ENCODE assay signal across 8 cellular contexts in genomic region chrX:14673764-14674163, GRCh38.
DNase-seq lines count a peak whose midpoint lies in the region; ATAC-seq and TF ChIP-seq lines count a peak whose summit lies in the region.

No MANE protein-coding gene starts in this region.

- ATAC-seq in GM19468 (IDR thresholded peaks at IDR 0.05; ENCODE audit: extremely low read depth, unreplicated experiment) (peak; percentile 80), HG03432 (IDR thresholded peaks at IDR 0.05; ENCODE audit: unreplicated experiment) (peak; percentile 96), SK-N-SH treated with all-trans-retinoic acid at 6 μM for 48 hours (peak; percentile 93), upper lobe of right lung (no peak)

- TF ChIP-seq POLR2A in stomach (IDR thresholded peaks at IDR 0.05) = no peak

- H3K36me3 ChIP-seq in upper lobe of right lung (no peaks in the 10 kb centered on the region), stomach (no peaks in the 10 kb centered on the region)

- H3K27ac ChIP-seq in upper lobe of right lung = no peak overlapping the region
- H3K27ac ChIP-seq in stomach = no peak overlapping the region

- H3K4me3 ChIP-seq in GM12864 (ENCODE audit: low read depth, low read length) = no peak overlapping the region
- H3K4me3 ChIP-seq in upper lobe of right lung = no peak overlapping the region
- H3K4me3 ChIP-seq in stomach = no peak overlapping the region

- peak; percentile 68 for DNase-seq in GM12864 (ENCODE audit: low read depth)
- peak; percentile 31 to 85 for DNase-seq in lung microvascular endothelial cell (ENCODE audit: low read depth in 2 of 2)
- no peak for DNase-seq in upper lobe of right lung
- no peak for DNase-seq in epidermal melanocyte (ENCODE audit: insufficient read length, low spot score)
- no peak for DNase-seq in stomach

- H3K9me3 ChIP-seq in upper lobe of right lung = no peaks in the 10 kb centered on the region
- no peaks in the 10 kb centered on the region for H3K9me3 ChIP-seq in stomach

- H3K4me1 ChIP-seq in upper lobe of right lung (no peaks in the 10 kb centered on the region), stomach (no peaks in the 10 kb centered on the region)

- intact Hi-C loops in upper lobe of right lung (cut with DNase I) (no loop called here), stomach (cut with DNase I; ENCODE audit: low total_unique reads) (no loop called here)

- WGBS in stomach, 5 donors = 41 to 53% (median 50%) methylated on average over 4 of the region's 4 CpGs

- no peak for TF ChIP-seq EP300 in stomach (IDR thresholded peaks at IDR 0.05)

- no peak for TF ChIP-seq CTCF in GM12864 (IDR thresholded peaks at IDR 0.05; ENCODE audit: low read depth, low read length, missing control alignments)
- no peak for TF ChIP-seq CTCF in upper lobe of right lung (IDR thresholded peaks at IDR 0.05)
- TF ChIP-seq CTCF in stomach (IDR thresholded peaks at IDR 0.05) = no peak

- H3K27me3 ChIP-seq in upper lobe of right lung = no peaks in the 10 kb centered on the region
- no peaks in the 10 kb centered on the region for H3K27me3 ChIP-seq in stomach

TF ChIP-seq in SK-N-SH treated with all-trans-retinoic acid at 6 μM for 48 hours, 23 proteins besides CTCF, POLR2A, EP300 and RAD21:
- no peak for TF ChIP-seq ESRRG (CRISPR knock-in tag; IDR thresholded peaks at IDR 0.05)
- no peak for TF ChIP-seq CSDC2 (CRISPR knock-in tag; IDR thresholded peaks at IDR 0.05)
- no peak for TF ChIP-seq ZNF8 (CRISPR knock-in tag; IDR thresholded peaks at IDR 0.05)
- no peak for TF ChIP-seq OSR1 (CRISPR knock-in tag; IDR thresholded peaks at IDR 0.05)
- TF ChIP-seq SNAI2 (CRISPR knock-in tag; IDR thresholded peaks at IDR 0.05) = no peak
- TF ChIP-seq PATZ1 (CRISPR knock-in tag; IDR thresholded peaks at IDR 0.05; ENCODE audit: borderline replicate concordance) = no peak
- TF ChIP-seq GLIS3 (CRISPR knock-in tag; IDR thresholded peaks at IDR 0.05) = no peak
- TF ChIP-seq BACH2 (CRISPR knock-in tag; IDR thresholded peaks at IDR 0.05; ENCODE audit: borderline replicate concordance) = no peak

Comparison
In these comparisons a context has a peak if more than half of its experiments do, and no peak if none do; other contexts are left out.
1. DNase-seq: peak in GM12864 (single experiment) and lung microvascular endothelial cell (2 of 2); none in upper lobe of right lung (single experiment), epidermal melanocyte (single experiment) and stomach (single experiment).